In genomic region chr6:163620670-163621330, GRCh38 we compare ENCODE assay signal across 18 cellular contexts.
DNase-seq lines count a peak whose midpoint lies in the region; ATAC-seq lines count a peak whose summit lies in the region.
"Had no signal": no experiment of that assay in that cellular context is flagged by ENCODE, and none has a peak within 500 bp of the region (broad histone marks: within the 10 kb centered on the region; RNA-seq: fewer than 3 reads in every experiment).

No MANE protein-coding gene starts in this region.

- peak; percentile 40 for DNase-seq in EH (ENCODE audit: low read depth)
- peak; percentile 47 for DNase-seq in NCI-H69 (lab: John Stamatoyannopoulos, UW)
- peak; percentile 12 for DNase-seq in kidney glomerular epithelial cell (lab: John Stamatoyannopoulos, UW)
- DNase-seq in stimulated activated naive CD4-positive, alpha-beta T cell (lab: John Stamatoyannopoulos, UW), result no peak
- no peak for DNase-seq in iPS-NIHi11 (ENCODE audit: low spot score)
- no peak for DNase-seq in middle frontal gyrus (ENCODE audit: extremely low spot score, low spot score)
- DNase-seq: activated T-cell treated with anti-CD3 and anti-CD28 coated beads, Interleukin-2, amount 50 U/mL, for 1 hour; dorsolateral prefrontal cortex; Kasumi-1; kidney; NCI-H2227 treated with DMSO at 0.1 percent for 48 hours; PC-3; right lobe of liver; stimulated activated CD4-positive, alpha-beta T cell treated with anti-CD3 and anti-CD28 coated beads, Interleukin-1b, Interleukin-23, amount 100 ng/mL, for 48 hours had no signal

- ATAC-seq in GM21360 (IDR thresholded peaks at IDR 0.05; ENCODE audit: unreplicated experiment) (peak; percentile 57), GM21529 (IDR thresholded peaks at IDR 0.05; ENCODE audit: unreplicated experiment) (no peak)
- ATAC-seq: GM12878, PC-3, right lobe of liver, SK-N-SH treated with all-trans-retinoic acid at 6 μM for 48 hours had no signal

Comparison
In these comparisons a context has a peak if more than half of its experiments do, and no peak if none do; other contexts are left out.
1. DNase-seq: peak in EH (single experiment), NCI-H69 (single experiment) and kidney glomerular epithelial cell (single experiment); none in stimulated activated naive CD4-positive, alpha-beta T cell (0 of 6), iPS-NIHi11 (single experiment) and middle frontal gyrus (single experiment).